In the genomic region with DNA sequence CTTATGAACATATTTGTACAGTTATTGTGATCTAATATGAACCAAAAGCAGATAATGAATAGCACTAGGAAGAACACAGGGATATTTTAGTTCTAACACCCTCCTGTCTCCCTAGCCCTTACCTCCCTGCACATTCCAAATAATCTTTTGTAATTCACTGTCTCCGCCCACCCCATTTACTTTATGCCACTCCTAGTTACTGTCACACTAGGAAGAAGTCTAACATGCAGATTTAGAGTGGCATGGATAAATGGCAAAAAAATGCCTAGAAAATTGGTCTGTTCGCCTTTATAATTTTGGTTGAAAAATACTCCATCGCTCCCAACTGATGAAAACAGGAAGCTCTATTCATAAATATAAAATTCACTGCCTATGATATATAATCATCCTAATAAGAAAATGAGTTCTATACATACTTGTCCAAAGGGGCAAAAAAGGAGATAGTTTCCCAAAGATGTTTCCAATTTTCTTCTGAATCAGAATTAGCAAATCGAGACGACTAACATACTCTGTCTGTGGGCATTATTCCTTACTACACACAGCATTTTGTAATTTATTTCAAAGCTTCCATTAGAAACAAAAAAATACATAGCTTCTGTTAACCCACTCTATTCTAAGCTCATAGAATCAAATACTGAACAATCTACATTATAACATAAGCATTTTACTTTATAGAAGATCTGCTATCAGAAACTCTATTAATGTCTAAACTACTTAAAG, we compare ENCODE assay signal across 2 cellular contexts.
TF ChIP-seq lines count a peak whose summit lies in the region.

No MANE protein-coding gene starts in this region.

TF ChIP-seq in SK-N-SH treated with all-trans-retinoic acid at 6 μM for 48 hours, 23 proteins besides CTCF, POLR2A, EP300 and RAD21:
- TF ChIP-seq, protein P1, sequence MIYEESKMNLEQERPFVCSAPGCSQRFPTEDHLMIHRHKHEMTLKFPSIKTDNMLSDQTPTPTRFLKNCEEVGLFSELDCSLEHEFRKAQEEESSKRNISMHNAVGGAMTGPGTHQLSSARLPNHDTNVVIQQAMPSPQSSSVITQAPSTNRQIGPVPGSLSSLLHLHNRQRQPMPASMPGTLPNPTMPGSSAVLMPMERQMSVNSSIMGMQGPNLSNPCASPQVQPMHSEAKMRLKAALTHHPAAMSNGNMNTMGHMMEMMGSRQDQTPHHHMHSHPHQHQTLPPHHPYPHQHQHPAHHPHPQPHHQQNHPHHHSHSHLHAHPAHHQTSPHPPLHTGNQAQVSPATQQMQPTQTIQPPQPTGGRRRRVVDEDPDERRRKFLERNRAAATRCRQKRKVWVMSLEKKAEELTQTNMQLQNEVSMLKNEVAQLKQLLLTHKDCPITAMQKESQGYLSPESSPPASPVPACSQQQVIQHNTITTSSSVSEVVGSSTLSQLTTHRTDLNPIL (CRISPR knock-in tag; IDR thresholded peaks at IDR 0.05; ENCODE audit: low read depth), result 0 out of 2 replicates have a peak, but pooled peaks have one; percentile 37
- peak; percentile 36; the same call in 1 of the 2 replicates for TF ChIP-seq PATZ1 (CRISPR knock-in tag; IDR thresholded peaks at IDR 0.05; ENCODE audit: borderline replicate concordance)
- TF ChIP-seq ESRRG (CRISPR knock-in tag; IDR thresholded peaks at IDR 0.05), result no peak
TF ChIP-seq in SK-N-SH treated with all-trans-retinoic acid at 6 μM for 48 hours: peak in this region for 2.

TF ChIP-seq in SK-N-SH, 30 proteins besides CTCF, POLR2A, EP300 and RAD21 (continued from another document):
- no peak for TF ChIP-seq ZBTB33 (IDR thresholded peaks at IDR 0.05; ENCODE audit: borderline replicate concordance, low read depth)
- TF ChIP-seq, protein P2, sequence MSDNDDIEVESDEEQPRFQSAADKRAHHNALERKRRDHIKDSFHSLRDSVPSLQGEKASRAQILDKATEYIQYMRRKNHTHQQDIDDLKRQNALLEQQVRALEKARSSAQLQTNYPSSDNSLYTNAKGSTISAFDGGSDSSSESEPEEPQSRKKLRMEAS (IDR thresholded peaks at IDR 0.05; ENCODE audit: low read depth), result no peak
- TF ChIP-seq MEF2A (IDR thresholded peaks at IDR 0.05; ENCODE audit: borderline replicate concordance, low read depth), result no peak
- TF ChIP-seq CHD2 (IDR thresholded peaks at IDR 0.05; ENCODE audit: low read length, partially characterized antibody), result no peak
- no peak for TF ChIP-seq NRF1 (IDR thresholded peaks at IDR 0.05; ENCODE audit: low read depth, low read length)
- TF ChIP-seq, protein P3, sequence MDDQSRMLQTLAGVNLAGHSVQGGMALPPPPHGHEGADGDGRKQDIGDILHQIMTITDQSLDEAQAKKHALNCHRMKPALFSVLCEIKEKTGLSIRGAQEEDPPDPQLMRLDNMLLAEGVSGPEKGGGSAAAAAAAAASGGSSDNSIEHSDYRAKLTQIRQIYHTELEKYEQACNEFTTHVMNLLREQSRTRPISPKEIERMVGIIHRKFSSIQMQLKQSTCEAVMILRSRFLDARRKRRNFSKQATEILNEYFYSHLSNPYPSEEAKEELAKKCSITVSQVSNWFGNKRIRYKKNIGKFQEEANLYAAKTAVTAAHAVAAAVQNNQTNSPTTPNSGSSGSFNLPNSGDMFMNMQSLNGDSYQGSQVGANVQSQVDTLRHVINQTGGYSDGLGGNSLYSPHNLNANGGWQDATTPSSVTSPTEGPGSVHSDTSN (IDR thresholded peaks at IDR 0.05), result no peak
- TF ChIP-seq RCOR1 (IDR thresholded peaks at IDR 0.05; ENCODE audit: low read length), result no peak
- TF ChIP-seq GABPA (IDR thresholded peaks at IDR 0.05; ENCODE audit: low read depth), result no peak
- no peak for TF ChIP-seq GATA2 (CRISPR knock-in tag; IDR thresholded peaks at IDR 0.05)
TF ChIP-seq in SK-N-SH: peak in this region for 0.
